Comparison of ENCODE assay signal across 1 cellular context in the genomic region with DNA sequence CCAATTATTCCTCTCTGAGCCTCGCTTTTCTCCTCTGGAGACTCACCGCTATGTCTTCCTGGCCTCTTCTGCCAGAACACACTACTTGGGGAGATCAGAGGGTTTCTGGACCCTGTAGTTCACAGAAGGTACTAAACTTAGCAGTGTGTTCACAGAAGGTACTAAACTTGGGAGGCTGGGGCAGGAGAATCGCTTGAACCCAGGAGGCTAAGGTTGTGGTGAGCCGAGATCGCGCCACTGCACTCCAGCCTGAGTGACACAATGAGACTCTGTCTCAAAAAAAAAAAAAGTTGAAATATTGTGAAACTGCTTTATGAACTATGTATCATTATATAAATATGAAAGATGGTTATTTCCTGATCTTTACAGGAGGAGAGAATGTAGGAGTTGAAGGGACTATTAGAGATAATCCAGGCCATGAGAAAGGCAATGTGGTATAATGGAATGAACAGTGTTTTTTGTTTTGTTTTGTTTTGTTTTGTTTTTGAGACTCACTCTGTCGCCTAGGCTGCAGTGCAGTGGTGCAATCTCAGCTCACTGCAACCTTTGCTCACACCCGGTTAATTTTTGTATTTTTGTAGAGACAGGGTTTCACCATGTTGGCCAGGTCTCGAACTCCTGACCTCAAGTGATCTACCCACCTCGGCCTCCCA.
TF ChIP-seq lines count a peak whose summit lies in the region.

No MANE protein-coding gene starts in this region.

TF ChIP-seq in IMR-90, 13 proteins besides CTCF, POLR2A, EP300 and RAD21:
- TF ChIP-seq CEBPB (IDR thresholded peaks at IDR 0.05; ENCODE audit: low read depth, low read length), result 0 out of 2 replicates have a peak, but pooled peaks have one; percentile 27
